Comparison of ENCODE assay signal across 7 cellular contexts in genomic region chr19:5780916-5781315, GRCh38. TPM values are rescaled to one million over a fixed set of nuclear protein-coding genes. Genes with fewer than 3 reads are reported as not detected.
"Had no signal": no experiment of that assay in that cellular context is flagged by ENCODE, and none has a peak within 500 bp of the region (broad histone marks: within the 10 kb centered on the region; RNA-seq: fewer than 3 reads in every experiment).

No MANE protein-coding gene starts in this region.

RNA-seq across cellular contexts. Expression of gene NRTN, which starts 24.0 kb away (rescaled TPM):
- total RNA-seq: RPMI7951 had no signal

RNA-seq across cellular contexts. Expression of gene FUT6, which starts 58.6 kb away (rescaled TPM):
- total RNA-seq: OCI-LY7, Right ventricle myocardium inferior, Right ventricle myocardium superior, RPMI7951, SJSA1, SK-MEL-5 had no signal
- polyA plus RNA-seq: SK-N-SH had no signal
